Comparison of ENCODE assay signal across 10 cellular contexts in the genomic region with DNA sequence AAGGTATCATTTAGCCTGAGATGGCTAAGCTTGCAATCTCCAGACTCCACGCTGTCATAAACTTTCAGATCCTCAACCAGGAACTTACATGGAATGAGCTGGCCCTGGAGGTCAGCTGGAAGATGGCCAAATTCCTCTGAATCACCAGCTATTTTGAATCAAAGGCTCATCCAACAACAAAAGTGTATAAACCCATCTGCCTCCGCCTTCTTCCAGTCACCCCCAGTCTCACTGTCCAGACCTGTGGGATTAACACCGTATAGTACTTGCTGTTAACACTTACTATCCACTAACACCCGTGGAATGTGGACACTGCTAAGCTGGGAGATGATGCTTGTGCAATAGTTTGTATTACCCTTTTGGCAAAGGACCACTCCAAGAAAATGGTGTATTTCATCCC. TPM values are rescaled to one million over a fixed set of nuclear protein-coding genes. Genes with fewer than 3 reads are reported as not detected.
DNase-seq lines count a peak whose midpoint lies in the region; FAIRE-seq and TF ChIP-seq lines count a peak whose summit lies in the region.
"Had no signal": no experiment of that assay in that cellular context is flagged by ENCODE, and none has a peak within 500 bp of the region (broad histone marks: within the 10 kb centered on the region; RNA-seq: fewer than 3 reads in every experiment).

No MANE protein-coding gene starts in this region.

- no peaks in the 10 kb centered on the region for H3K9me3 Mint-ChIP-seq in neural crest cell

- TF ChIP-seq CTCF in coronary artery (IDR thresholded peaks at IDR 0.05) (no peak), neural crest cell (conservative IDR thresholded peaks at IDR 0.05) (no peak)

- H3K4me3 ChIP-seq in coronary artery: no peak overlapping the region

- H3K27ac Mint-ChIP-seq in neural crest cell (ENCODE audit: unreplicated experiment): no peak overlapping the region

- peaks cover 4% of the 10 kb centered on the region for H3K27me3 Mint-ChIP-seq in neural crest cell (ENCODE audit: low read depth)

- peaks cover 43% of the 10 kb centered on the region for H3K4me1 Mint-ChIP-seq in neural crest cell

- H3K27ac ChIP-seq in coronary artery: peak overlapping the region in 1 of 2 donors; percentile 30
- H3K27ac ChIP-seq: left lung, upper lobe of right lung had no signal

- no peak for TF ChIP-seq POLR2A in GM12891 (IDR thresholded peaks at IDR 0.05; ENCODE audit: low read depth, low read length)

- no peaks in the 10 kb centered on the region for H3K36me3 Mint-ChIP-seq in neural crest cell (ENCODE audit: low read depth)

- H3K4me3 Mint-ChIP-seq in neural crest cell: peak overlapping the region; percentile 79

- peak; percentile 86 for DNase-seq in Daoy (ENCODE audit: low read depth)
- peak; percentile 25 for DNase-seq in NCI-H69 (lab: John Stamatoyannopoulos, UW)
- DNase-seq in coronary artery (ENCODE audit: low spot score): peak; percentile 76
- no peak for DNase-seq in neural crest cell (ENCODE audit: low read depth, low spot score)
- DNase-seq in GM12891 (ENCODE audit: insufficient read length, low spot score): no peak
- no peak for DNase-seq in activated CD8-positive, alpha-beta memory T cell treated with anti-CD3 and anti-CD28 coated beads, Interleukin-2, amount 50 U/mL, for 48 hours
- no peak for DNase-seq in activated naive CD4-positive, alpha-beta T cell treated with anti-CD3 and anti-CD28 coated beads, Interleukin-2, amount 50 U/mL, for 16 hours
- DNase-seq in NCI-H1930 (lab: John Stamatoyannopoulos, UW): no peak
- DNase-seq: left lung, upper lobe of right lung had no signal

- no peak for FAIRE-seq in GM12891 (lab: Jason Lieb, UNC)

TF ChIP-seq in GM12891, 5 proteins besides CTCF, POLR2A, EP300 and RAD21:
- no peak for TF ChIP-seq TAF1 (IDR thresholded peaks at IDR 0.05; ENCODE audit: low read depth, low read length)
- TF ChIP-seq POU2F2 (IDR thresholded peaks at IDR 0.05; ENCODE audit: low read depth, low read length): no peak
- no peak for TF ChIP-seq POLR2AphosphoS5 (IDR thresholded peaks at IDR 0.05; ENCODE audit: low read depth, low read length)

RNA-seq across cellular contexts. Expression of gene LCMT1, which starts 1.9 kb away (rescaled TPM):
- total RNA-seq in Daoy (2014; rRNA removed; shearing (Covaris generic)): 39.3 and 49.2 TPM in 2 replicates
- 49.9 and 52.2 TPM in 2 replicates for total RNA-seq in neural crest cell
- polyA plus RNA-seq in GM12891 (2012; ENCODE audit: low read depth, missing spikeins): 32.3 TPM

Comparison
In these comparisons a context has a peak if more than half of its experiments do, and no peak if none do; other contexts are left out.
1. DNase-seq: peak in Daoy (single experiment), NCI-H69 (single experiment) and coronary artery (single experiment); none in neural crest cell (single experiment), GM12891 (single experiment), activated CD8-positive, alpha-beta memory T cell treated with anti-CD3 and anti-CD28 coated beads, Interleukin-2, amount 50 U/mL, for 48 hours (single experiment), activated naive CD4-positive, alpha-beta T cell treated with anti-CD3 and anti-CD28 coated beads, Interleukin-2, amount 50 U/mL, for 16 hours (single experiment) and NCI-H1930 (0 of 2).